27 cellular contexts compared by ENCODE assay signal in genomic region chr3:9818666-9819335, GRCh38. TPM values are rescaled to one million over a fixed set of nuclear protein-coding genes. Genes with fewer than 3 reads are reported as not detected.
DNase-seq lines count a peak whose midpoint lies in the region; ATAC-seq, FAIRE-seq and TF ChIP-seq lines count a peak whose summit lies in the region.
"Had no signal": no experiment of that assay in that cellular context is flagged by ENCODE, and none has a peak within 500 bp of the region (broad histone marks: within the 10 kb centered on the region; RNA-seq: fewer than 3 reads in every experiment).

No MANE protein-coding gene starts in this region.

- no peaks in the 10 kb centered on the region for H3K4me1 Mint-ChIP-seq in WTC11
- H3K4me1 Mint-ChIP-seq: CD14-positive monocyte; CD8-positive, alpha-beta memory T cell; GM23338 had no signal

- H2BK5ac ChIP-seq in IMR-90 (ENCODE audit: low read depth, low read length, poor library complexity, severe bottlenecking): no peak overlapping the region

- H3K9me3 Mint-ChIP-seq in WTC11: no peaks in the 10 kb centered on the region
- H3K9me3 Mint-ChIP-seq: CD4-positive, alpha-beta T cell; CD8-positive, alpha-beta memory T cell; GM23338; H9; HFFc6 had no signal

- H3K27me3 Mint-ChIP-seq in WTC11 (ENCODE audit: low read depth): no peaks in the 10 kb centered on the region; the same call in 1 of the 2 replicates
- H3K27me3 Mint-ChIP-seq: CD4-positive, alpha-beta T cell; CD8-positive, alpha-beta memory T cell had no signal

- H3K36me3 ChIP-seq in IMR-90 (ENCODE audit: control insufficient read depth, insufficient read depth, low read length) (peaks cover 4% of the 10 kb centered on the region), K562 (ENCODE audit: control insufficient read depth, insufficient read depth, low read length) (peaks cover 42% of the 10 kb centered on the region)
- H3K36me3 ChIP-seq: BE2C had no signal

- no peak overlapping the region for H3K56ac ChIP-seq in IMR-90 (ENCODE audit: extremely low read depth, insufficient read depth, low read length)

- no peak overlapping the region for H2AK5ac ChIP-seq in IMR-90 (ENCODE audit: low read depth, low read length)

- ATAC-seq in IMR-90 (ENCODE audit: low read depth): no peak
- no peak for ATAC-seq in K562
- no peak for ATAC-seq in sciatic nerve
- no peak for ATAC-seq in WTC11
- no peak for ATAC-seq in HG02759 (IDR thresholded peaks at IDR 0.05; ENCODE audit: unreplicated experiment)
- ATAC-seq: A549, GM12878, GM23338, HCT116 had no signal

- no peak overlapping the region for H2BK120ac ChIP-seq in IMR-90 (ENCODE audit: low read depth, low read length)

- peak overlapping the region; percentile 55 for H2AK9ac ChIP-seq in IMR-90 (replicated peaks; ENCODE audit: low read depth, low read length, poor library complexity)

- no peak overlapping the region for H3K4ac ChIP-seq in IMR-90 (ENCODE audit: low read depth, low read length)

- H3K4me1 ChIP-seq in IMR-90 (ENCODE audit: control insufficient read depth, insufficient read depth, low read length) (no peaks in the 10 kb centered on the region), K562 (replicated peaks in 1 of 2; ENCODE audit: control insufficient read depth in 2 of 2, insufficient read depth in 2 of 2, low read length in 2 of 2) (no peaks in the 10 kb centered on the region)
- H3K4me1 ChIP-seq: A549; BE2C; BLaER1 treated with 17β-estradiol and CSF1 and Interleukin-3, amounts not matched to agents 10 nM and 100 nM had no signal

- TF ChIP-seq CTCF in IMR-90 (conservative IDR thresholded peaks at IDR 0.05; ENCODE audit: low read depth, low read length) (no peak), K562 (IDR thresholded peaks at IDR 0.05 in 2 of 3, conservative IDR thresholded peaks at IDR 0.05 in 1 of 3; ENCODE audit: insufficient read depth in 2 of 3, low read depth in 1 of 3, low read length in 3 of 3) (no peak), WTC11 (IDR thresholded peaks at IDR 0.05) (no peak)

- TF ChIP-seq POLR2A in GM12892 (IDR thresholded peaks at IDR 0.05; ENCODE audit: low read depth, low read length) (no peak), IMR-90 (IDR thresholded peaks at IDR 0.05; ENCODE audit: low read depth, low read length) (no peak), K562 (conservative IDR thresholded peaks at IDR 0.05) (no peak)

- H4K5ac ChIP-seq in IMR-90 (ENCODE audit: low read depth, low read length): no peak overlapping the region

- no peak for DNase-seq in GM12892 (ENCODE audit: insufficient read length)
- no peak for DNase-seq in IMR-90
- DNase-seq in K562 (ENCODE audit: extremely low read depth in 1 of 4, low spot score in 3 of 4): no peak
- no peak for DNase-seq in urothelium cell line (ENCODE audit: low spot score)
- DNase-seq in sciatic nerve (ENCODE audit: low spot score): no peak
- no peak for DNase-seq in WTC11 (ENCODE audit: low spot score)
- DNase-seq: 8988T; ACHN; AML-193; BE2C; CD4-positive, alpha-beta T cell; CD8-positive, alpha-beta memory T cell; DMS 273 treated with DMSO at 0.1 percent for 48 hours; DMS79; EL; GDM1; H9; HFFc6 had no signal

- H3K18ac ChIP-seq in IMR-90 (ENCODE audit: low read depth, low read length): no peak overlapping the region

- no peak for TF ChIP-seq EP300 in K562 (IDR thresholded peaks at IDR 0.05; ENCODE audit: low read length)

- no peak overlapping the region for H3K27ac ChIP-seq in IMR-90 (ENCODE audit: insufficient read depth, low read length)
- no peak overlapping the region for H3K27ac ChIP-seq in K562 (ENCODE audit: extremely low read depth, low read depth, low read length)
- H3K27ac ChIP-seq: A549; BLaER1 treated with 17β-estradiol and CSF1 and Interleukin-3, amounts not matched to agents 10 nM and 100 nM had no signal

- H2BK20ac ChIP-seq in IMR-90 (ENCODE audit: low read depth, low read length): no peak overlapping the region

- H3K9me3 ChIP-seq in IMR-90 (ENCODE audit: control insufficient read depth, insufficient read depth, low read length): no peaks in the 10 kb centered on the region
- no peaks in the 10 kb centered on the region for H3K9me3 ChIP-seq in K562 (replicated peaks; ENCODE audit: control insufficient read depth, insufficient read depth, low read depth, low read length)
- H3K9me3 ChIP-seq: A549; BE2C; BLaER1 treated with 17β-estradiol and CSF1 and Interleukin-3, amounts not matched to agents 10 nM and 100 nM had no signal

- dilution Hi-C loops in IMR-90 (cut with HindIII; ENCODE audit: low sequenced_read_pairs, unreplicated experiment): no loop called here

- no peak overlapping the region for H4K91ac ChIP-seq in IMR-90 (ENCODE audit: insufficient read depth, low read depth, low read length)

- H2BK15ac ChIP-seq in IMR-90 (ENCODE audit: low read depth, low read length): no peak overlapping the region

- no peak overlapping the region for H3K4me3 Mint-ChIP-seq in WTC11
- H3K4me3 Mint-ChIP-seq: CD14-positive monocyte; CD4-positive, alpha-beta T cell; CD8-positive, alpha-beta memory T cell; GM23338; H9; HFFc6 had no signal

- no peak overlapping the region for H3K27ac Mint-ChIP-seq in WTC11
- H3K27ac Mint-ChIP-seq: CD4-positive, alpha-beta T cell; GM23338; H9; HFFc6 had no signal

- H3K79me2 ChIP-seq in K562 (ENCODE audit: control insufficient read depth, insufficient read depth, low read length): no peaks in the 10 kb centered on the region

- H4K20me1 ChIP-seq in IMR-90 (ENCODE audit: insufficient read depth, low read length) (no peaks in the 10 kb centered on the region; the same call in 1 of the 2 replicates), K562 (replicated peaks; ENCODE audit: control insufficient read depth, insufficient read depth, low read length) (no peaks in the 10 kb centered on the region; the same call in 1 of the 2 replicates)
- H4K20me1 ChIP-seq: BLaER1 treated with 17β-estradiol and CSF1 and Interleukin-3, amounts not matched to agents 10 nM and 100 nM had no signal

- FAIRE-seq in GM12892 (lab: Jason Lieb, UNC) (peak; percentile 5), K562 (lab: Jason Lieb, UNC) (no peak), urothelium cell line (lab: Jason Lieb, UNC) (peak; percentile 62)
- FAIRE-seq: A549, D721Med, GM12878, GM18507 had no signal

- no peak overlapping the region for H3K9ac ChIP-seq in IMR-90 (ENCODE audit: low read depth, low read length)
- H3K9ac ChIP-seq in K562 (ENCODE audit: insufficient read depth in 1 of 2, low read depth in 2 of 2, low read length in 2 of 2): 0 out of 4 replicates have a peak overlapping the region, but pooled peaks of 1 of the 2 experiments have one; percentile 46
- H3K9ac ChIP-seq: BLaER1 treated with 17β-estradiol and CSF1 and Interleukin-3, amounts not matched to agents 10 nM and 100 nM had no signal

- H3K9me1 ChIP-seq in IMR-90 (ENCODE audit: insufficient read depth, low read length): peaks cover 11% of the 10 kb centered on the region
- H3K9me1 ChIP-seq in K562 (ENCODE audit: control insufficient read depth, insufficient read depth, low read length): peaks cover 3% of the 10 kb centered on the region

- H3K4me2 ChIP-seq in IMR-90 (ENCODE audit: low read depth, low read length): no peak overlapping the region
- no peak overlapping the region for H3K4me2 ChIP-seq in K562 (ENCODE audit: insufficient read depth, low read length)
- H3K4me2 ChIP-seq: A549; BLaER1 treated with 17β-estradiol and CSF1 and Interleukin-3, amounts not matched to agents 10 nM and 100 nM; GM23338 had no signal

- BruUV-seq in IMR-90 (replicated peaks; lab: Mats Ljungman, UMichigan) (no TSS peak), K562 (replicated peaks; lab: Mats Ljungman, UMichigan) (no TSS peak)

- H3K4me3 ChIP-seq in IMR-90 (ENCODE audit: insufficient read depth, low read depth, low read length): no peak overlapping the region
- no peak overlapping the region for H3K4me3 ChIP-seq in K562
- H3K4me3 ChIP-seq: A549; BLaER1 treated with 17β-estradiol and CSF1 and Interleukin-3, amounts not matched to agents 10 nM and 100 nM; GM12878; GM23338 had no signal

- in situ Hi-C loops in IMR-90 (cut with MboI; ENCODE audit: low sequenced_read_pairs): no loop called here
- in situ Hi-C loops in K562 (cut with MboI): no loop called here

- no peaks in the 10 kb centered on the region for H3K79me1 ChIP-seq in IMR-90 (ENCODE audit: low read depth in 1 of 2, low read length in 2 of 2)

- POLR2A ChIA-PET in IMR-90 (lab: Charles Lee; ENCODE audit: unreplicated experiment) (no interaction called here), K562 (lab: Yijun Ruan, JAX) (interaction anchor here (0.8 kb wide), 1 partner anchor 9 kb away, joined by 4 read pairs; no protein-coding TSS in a partner anchor), WTC11 (lab: Charles Lee) (no interaction called here)

- CTCF ChIA-PET in IMR-90 (lab: Yijun Ruan, JAX) (no interaction called here), K562 (lab: Yijun Ruan, JAX; ENCODE audit: low intra/inter-chr PET ratio) (no interaction called here), WTC11 (lab: Charles Lee) (interaction anchor here (1.0 to 1.1 kb wide), 2 partner anchors 115 to 128 kb away, joined by 3 to 4 read pairs; partner anchors contain the start of gene CRELD1)

- 92% methylated on average over 3 of the region's 7 CpGs; no CpG with 5 or more reads in 1 of the 2 experiments for WGBS in IMR-90 (ENCODE audit: extremely low coverage in 2 of 2, insufficient read length in 1 of 2), 2 experiments
- WGBS in K562 (ENCODE audit: insufficient coverage, low coverage, missing lambda C conversion rate): 86% methylated on average over 6 of the region's 7 CpGs

- H2AFZ ChIP-seq in IMR-90 (replicated peaks; ENCODE audit: low read length, poor library complexity): no peak overlapping the region
- H2AFZ ChIP-seq in K562 (ENCODE audit: low read depth, low read length): no peak overlapping the region
- H2AFZ ChIP-seq: GM23338 had no signal

- no peak overlapping the region for H3K14ac ChIP-seq in IMR-90 (replicated peaks; ENCODE audit: low read depth, low read length)

- no peak overlapping the region for H3K23ac ChIP-seq in IMR-90 (ENCODE audit: low read depth, low read length)

- intact Hi-C loops in IMR-90 (cut with micrococcal nuclease) (no loop called here), K562 (cut with micrococcal nuclease) (no loop called here), sciatic nerve (cut with DNase I) (no loop called here)

- no peak for TF ChIP-seq RAD21 in IMR-90 (IDR thresholded peaks at IDR 0.05; ENCODE audit: low read length)
- no peak for TF ChIP-seq RAD21 in K562 (CRISPR knock-in tag; conservative IDR thresholded peaks at IDR 0.05 in 1 of 2, IDR thresholded peaks at IDR 0.05 in 1 of 2)

- H3K27me3 ChIP-seq in IMR-90 (ENCODE audit: control insufficient read depth, insufficient read depth, low read length) (no peaks in the 10 kb centered on the region), K562 (ENCODE audit: control insufficient read depth in 2 of 2, insufficient read depth in 2 of 2, low read length in 2 of 2) (no peaks in the 10 kb centered on the region)
- H3K27me3 ChIP-seq: BE2C; BLaER1 treated with 17β-estradiol and CSF1 and Interleukin-3, amounts not matched to agents 10 nM and 100 nM had no signal

- no peaks in the 10 kb centered on the region for H3K36me3 Mint-ChIP-seq in WTC11

- H4K8ac ChIP-seq in IMR-90 (ENCODE audit: low read depth in 2 of 2, low read length in 2 of 2): no peak overlapping the region

RNA-seq across cellular contexts. Expression of gene TTLL3, which starts 8.7 kb away (rescaled TPM):
- polyA plus RNA-seq in GM12892 (2012; ENCODE audit: missing spikeins): 33.8 TPM
- total RNA-seq in IMR-90 (2012; rRNA removed) (5.8 and 6.8 TPM in 2 replicates), K562 (2014; rRNA removed) (30.7 and 34.0 TPM in 2 replicates), K562 (2014; rRNA removed; fragmentation: Illumina TruSeq; extraction: Trizol) (28.7 and 33.0 TPM in 2 replicates), K562 (2015; rRNA removed; fragmentation: Illumina TruSeq; extraction: Trizol) (31.6 and 33.2 TPM in 2 replicates), K562 (2021) (53.7 and 63.6 TPM in 2 replicates), sciatic nerve (113 TPM), WTC11 (2021) (11.1 to 14.7 TPM (median 12.3 TPM) in 3 replicates)
- polyA plus RNA-seq in IMR-90 (2012; rRNA removed) (37.4 and 43.4 TPM in 2 replicates), K562 (2011; rRNA removed) (95.8 and 120 TPM in 2 replicates), K562 (2014; fragmentation: Illumina TruSeq; extraction: Trizol) (53.8 and 60.9 TPM in 2 replicates), K562 (2014; fragmentation: Nextera tagmentation; extraction: Ambion mirVana) (10 to 100 TPM in 1 of 2 experiments, 1 to 10 TPM in 1; 8.9 to 11.6 TPM), K562 (2014; rRNA removed) (72.7 and 106 TPM in 2 replicates)
- polyA plus RNA-seq in IMR-90 (2012; cell fraction: cytosol; rRNA removed): 11.2 TPM in 2 replicates
- polyA plus RNA-seq in IMR-90 (2012; cell fraction: nucleus; rRNA removed; ENCODE audit: low replicate concordance): 411 and 417 TPM in 2 replicates
- total RNA-seq in K562 (2011; cell fraction: chromatin; rRNA removed; ENCODE audit: low replicate concordance): 652 and 1,082 TPM in 2 replicates
- 407 and 449 TPM in 2 replicates for total RNA-seq in K562 (2011; cell fraction: nucleolus; rRNA removed)
- total RNA-seq in K562 (2011; cell fraction: nucleoplasm; rRNA removed): 488 and 686 TPM in 2 replicates
- 71.0 and 73.2 TPM in 2 replicates for polyA plus RNA-seq in K562 (2011; cell fraction: cytosol; rRNA removed)
- polyA plus RNA-seq in K562 (2011; cell fraction: nucleus; rRNA removed): 641 and 948 TPM in 2 replicates
- polyA plus RNA-seq in K562 (2012): 65.7 and 182 TPM in 2 replicates
- polyA minus RNA-seq in K562 (2011; rRNA and poly(A)+ RNA removed): 99.7 and 103 TPM in 2 replicates
- polyA minus RNA-seq in K562 (2011; cell fraction: cytosol; rRNA and poly(A)+ RNA removed): 19.4 and 21.8 TPM in 2 replicates
- polyA minus RNA-seq in K562 (2011; cell fraction: nucleus; rRNA and poly(A)+ RNA removed): 133 and 150 TPM in 2 replicates

RNA-seq across cellular contexts. Expression of gene RPUSD3, which starts 25.0 kb away (rescaled TPM):
- polyA plus RNA-seq in GM12892 (2012; ENCODE audit: missing spikeins): 32.8 TPM
- total RNA-seq in IMR-90 (2012; rRNA removed) (30.3 and 30.8 TPM in 2 replicates), K562 (2014; rRNA removed) (73.0 and 90.5 TPM in 2 replicates), K562 (2014; rRNA removed; fragmentation: Illumina TruSeq; extraction: Trizol) (44.3 and 55.8 TPM in 2 replicates), K562 (2015; rRNA removed; fragmentation: Illumina TruSeq; extraction: Trizol) (51.5 and 59.3 TPM in 2 replicates), K562 (2021) (99.0 and 100 TPM in 2 replicates), sciatic nerve (29.6 TPM), WTC11 (2021) (83.0 to 95.5 TPM (median 90.8 TPM) in 3 replicates)
- polyA plus RNA-seq in IMR-90 (2012; rRNA removed) (49.4 and 53.0 TPM in 2 replicates), K562 (2011; rRNA removed) (56.1 and 104 TPM in 2 replicates), K562 (2014; fragmentation: Illumina TruSeq; extraction: Trizol) (98.2 and 119 TPM in 2 replicates), K562 (2014; fragmentation: Nextera tagmentation; extraction: Ambion mirVana) (10 to 100 TPM; 13.8 to 26.4 TPM), K562 (2014; rRNA removed) (66.6 and 76.8 TPM in 2 replicates)
- 28.1 and 48.8 TPM in 2 replicates for polyA plus RNA-seq in IMR-90 (2012; cell fraction: cytosol; rRNA removed)
- 30.5 and 49.8 TPM in 2 replicates for polyA plus RNA-seq in IMR-90 (2012; cell fraction: nucleus; rRNA removed; ENCODE audit: low replicate concordance)
- 79.3 and 118 TPM in 2 replicates for total RNA-seq in K562 (2011; cell fraction: chromatin; rRNA removed; ENCODE audit: low replicate concordance)
- total RNA-seq in K562 (2011; cell fraction: nucleolus; rRNA removed): 76.7 and 80.0 TPM in 2 replicates
- total RNA-seq in K562 (2011; cell fraction: nucleoplasm; rRNA removed): 76.9 and 87.5 TPM in 2 replicates
- 77.0 and 146 TPM in 2 replicates for polyA plus RNA-seq in K562 (2011; cell fraction: cytosol; rRNA removed)
- 62.9 and 99.5 TPM in 2 replicates for polyA plus RNA-seq in K562 (2011; cell fraction: nucleus; rRNA removed)
- polyA plus RNA-seq in K562 (2012): 69.4 and 77.4 TPM in 2 replicates
- polyA minus RNA-seq in K562 (2011; rRNA and poly(A)+ RNA removed): 42.4 and 42.7 TPM in 2 replicates
- 33.5 and 40.3 TPM in 2 replicates for polyA minus RNA-seq in K562 (2011; cell fraction: cytosol; rRNA and poly(A)+ RNA removed)
- 26.7 and 27.1 TPM in 2 replicates for polyA minus RNA-seq in K562 (2011; cell fraction: nucleus; rRNA and poly(A)+ RNA removed)

RNA-seq across cellular contexts. Expression of gene ARPC4, which starts 25.9 kb away (rescaled TPM):
- 209 TPM for polyA plus RNA-seq in GM12892 (2012; ENCODE audit: missing spikeins)
- total RNA-seq in IMR-90 (2012; rRNA removed): 383 and 405 TPM in 2 replicates
- 160 and 188 TPM in 2 replicates for polyA plus RNA-seq in IMR-90 (2012; rRNA removed)
- 123 and 177 TPM in 2 replicates for polyA plus RNA-seq in IMR-90 (2012; cell fraction: cytosol; rRNA removed)
- 64.3 and 102 TPM in 2 replicates for polyA plus RNA-seq in IMR-90 (2012; cell fraction: nucleus; rRNA removed; ENCODE audit: low replicate concordance)
- total RNA-seq in K562 (2011; cell fraction: chromatin; rRNA removed; ENCODE audit: low replicate concordance): 240 and 326 TPM in 2 replicates
- 165 and 200 TPM in 2 replicates for total RNA-seq in K562 (2011; cell fraction: nucleolus; rRNA removed)
- total RNA-seq in K562 (2011; cell fraction: nucleoplasm; rRNA removed): 225 and 232 TPM in 2 replicates
- 138 and 139 TPM in 2 replicates for total RNA-seq in K562 (2014; rRNA removed)
- total RNA-seq in K562 (2014; rRNA removed; fragmentation: Illumina TruSeq; extraction: Trizol): 132 and 143 TPM in 2 replicates
- total RNA-seq in K562 (2015; rRNA removed; fragmentation: Illumina TruSeq; extraction: Trizol): 118 and 131 TPM in 2 replicates
- 153 and 154 TPM in 2 replicates for total RNA-seq in K562 (2021)
- polyA plus RNA-seq in K562 (2011; rRNA removed): 60.3 and 106 TPM in 2 replicates
- 69.7 and 88.3 TPM in 2 replicates for polyA plus RNA-seq in K562 (2011; cell fraction: cytosol; rRNA removed)
- polyA plus RNA-seq in K562 (2011; cell fraction: nucleus; rRNA removed): 76.1 and 100.0 TPM in 2 replicates
- polyA plus RNA-seq in K562 (2012): 106 and 149 TPM in 2 replicates
- 119 and 128 TPM in 2 replicates for polyA plus RNA-seq in K562 (2014; fragmentation: Illumina TruSeq; extraction: Trizol)
- 10 to 100 TPM; 20.1 to 28.1 TPM for polyA plus RNA-seq in K562 (2014; fragmentation: Nextera tagmentation; extraction: Ambion mirVana)
- 112 and 129 TPM in 2 replicates for polyA plus RNA-seq in K562 (2014; rRNA removed)
- 147 and 187 TPM in 2 replicates for polyA minus RNA-seq in K562 (2011; rRNA and poly(A)+ RNA removed)
- polyA minus RNA-seq in K562 (2011; cell fraction: cytosol; rRNA and poly(A)+ RNA removed): 104 and 125 TPM in 2 replicates
- polyA minus RNA-seq in K562 (2011; cell fraction: nucleus; rRNA and poly(A)+ RNA removed): 79.2 and 112 TPM in 2 replicates
- total RNA-seq in sciatic nerve: 117 TPM
- total RNA-seq in WTC11 (2021): 127 to 143 TPM (median 133 TPM) in 3 replicates

RNA-seq across cellular contexts. Expression of gene TADA3, which starts 26.5 kb away (rescaled TPM):
- 30.4 TPM for polyA plus RNA-seq in GM12892 (2012; ENCODE audit: missing spikeins)
- 69.7 and 83.0 TPM in 2 replicates for total RNA-seq in IMR-90 (2012; rRNA removed)
- 68.0 and 69.7 TPM in 2 replicates for polyA plus RNA-seq in IMR-90 (2012; rRNA removed)
- 67.8 and 79.3 TPM in 2 replicates for polyA plus RNA-seq in IMR-90 (2012; cell fraction: cytosol; rRNA removed)
- polyA plus RNA-seq in IMR-90 (2012; cell fraction: nucleus; rRNA removed; ENCODE audit: low replicate concordance): 37.7 and 38.4 TPM in 2 replicates
- 29.0 and 52.4 TPM in 2 replicates for total RNA-seq in K562 (2011; cell fraction: chromatin; rRNA removed; ENCODE audit: low replicate concordance)
- 42.1 and 48.7 TPM in 2 replicates for total RNA-seq in K562 (2011; cell fraction: nucleolus; rRNA removed)
- 34.6 and 42.7 TPM in 2 replicates for total RNA-seq in K562 (2011; cell fraction: nucleoplasm; rRNA removed)
- total RNA-seq in K562 (2014; rRNA removed): 110 and 136 TPM in 2 replicates
- total RNA-seq in K562 (2014; rRNA removed; fragmentation: Illumina TruSeq; extraction: Trizol): 32.7 and 40.6 TPM in 2 replicates
- 74.5 and 74.8 TPM in 2 replicates for total RNA-seq in K562 (2015; rRNA removed; fragmentation: Illumina TruSeq; extraction: Trizol)
- total RNA-seq in K562 (2021): 85.8 and 89.7 TPM in 2 replicates
- 60.6 and 62.8 TPM in 2 replicates for polyA plus RNA-seq in K562 (2011; rRNA removed)
- polyA plus RNA-seq in K562 (2011; cell fraction: cytosol; rRNA removed): 74.1 and 114 TPM in 2 replicates
- 61.6 and 83.0 TPM in 2 replicates for polyA plus RNA-seq in K562 (2011; cell fraction: nucleus; rRNA removed)
- 75.7 and 143 TPM in 2 replicates for polyA plus RNA-seq in K562 (2012)
- polyA plus RNA-seq in K562 (2014; fragmentation: Illumina TruSeq; extraction: Trizol): 97.8 and 103 TPM in 2 replicates
- 1 to 10 TPM; 4.1 to 6.3 TPM for polyA plus RNA-seq in K562 (2014; fragmentation: Nextera tagmentation; extraction: Ambion mirVana)
- 91.6 and 94.0 TPM in 2 replicates for polyA plus RNA-seq in K562 (2014; rRNA removed)
- polyA minus RNA-seq in K562 (2011; rRNA and poly(A)+ RNA removed): 29.9 and 37.5 TPM in 2 replicates
- polyA minus RNA-seq in K562 (2011; cell fraction: cytosol; rRNA and poly(A)+ RNA removed): 52.9 and 57.8 TPM in 2 replicates
- polyA minus RNA-seq in K562 (2011; cell fraction: nucleus; rRNA and poly(A)+ RNA removed): 19.1 and 22.5 TPM in 2 replicates
- total RNA-seq in sciatic nerve: 43.1 TPM
- 49.0 to 57.9 TPM (median 55.9 TPM) in 3 replicates for total RNA-seq in WTC11 (2021)

RNA-seq across cellular contexts. Expression of gene CAMK1, which starts 49.1 kb away (rescaled TPM):
- 3.3 TPM for polyA plus RNA-seq in GM12892 (2012; ENCODE audit: missing spikeins)
- total RNA-seq in IMR-90 (2012; rRNA removed) (28.9 and 33.3 TPM in 2 replicates), K562 (2014; rRNA removed) (10.7 and 13.9 TPM in 2 replicates), K562 (2014; rRNA removed; fragmentation: Illumina TruSeq; extraction: Trizol) (4.4 and 4.7 TPM in 2 replicates), K562 (2015; rRNA removed; fragmentation: Illumina TruSeq; extraction: Trizol) (6.1 and 6.6 TPM in 2 replicates), K562 (2021) (5.2 and 6.2 TPM in 2 replicates), sciatic nerve (26.9 TPM), WTC11 (2021) (3.1 to 6.6 TPM (median 5.9 TPM) in 3 replicates)
- polyA plus RNA-seq in IMR-90 (2012; rRNA removed) (36.4 and 41.2 TPM in 2 replicates), K562 (2011; rRNA removed) (7.3 and 8.4 TPM in 2 replicates), K562 (2014; fragmentation: Illumina TruSeq; extraction: Trizol) (6.0 and 6.2 TPM in 2 replicates), K562 (2014; fragmentation: Nextera tagmentation; extraction: Ambion mirVana) (under 1 TPM; 0.23 to 0.39 TPM), K562 (2014; rRNA removed) (7.7 and 10.6 TPM in 2 replicates)
- 41.3 and 45.9 TPM in 2 replicates for polyA plus RNA-seq in IMR-90 (2012; cell fraction: cytosol; rRNA removed)
- polyA plus RNA-seq in IMR-90 (2012; cell fraction: nucleus; rRNA removed; ENCODE audit: low replicate concordance): 22.2 and 41.7 TPM in 2 replicates
- 2.0 and 4.8 TPM in 2 replicates for total RNA-seq in K562 (2011; cell fraction: chromatin; rRNA removed; ENCODE audit: low replicate concordance)
- total RNA-seq in K562 (2011; cell fraction: nucleolus; rRNA removed): 4.2 and 4.6 TPM in 2 replicates
- 2.3 and 3.2 TPM in 2 replicates for total RNA-seq in K562 (2011; cell fraction: nucleoplasm; rRNA removed)
- 5.8 and 12.1 TPM in 2 replicates for polyA plus RNA-seq in K562 (2011; cell fraction: cytosol; rRNA removed)
- polyA plus RNA-seq in K562 (2011; cell fraction: nucleus; rRNA removed): 6.0 and 9.9 TPM in 2 replicates
- 7.7 and 9.7 TPM in 2 replicates for polyA plus RNA-seq in K562 (2012)
- 2.6 and 2.9 TPM in 2 replicates for polyA minus RNA-seq in K562 (2011; rRNA and poly(A)+ RNA removed)
- 3.1 and 3.6 TPM in 2 replicates for polyA minus RNA-seq in K562 (2011; cell fraction: cytosol; rRNA and poly(A)+ RNA removed)
- polyA minus RNA-seq in K562 (2011; cell fraction: nucleus; rRNA and poly(A)+ RNA removed): 1.3 and 2.4 TPM in 2 replicates
